17 cellular contexts compared by ENCODE assay signal in genomic region chr11:1352696-1353382, GRCh38. TPM values are rescaled to one million over a fixed set of nuclear protein-coding genes. Genes with fewer than 3 reads are reported as not detected.
A peak's percentile ranks its signal among the peaks of the same experiment; 100 is the strongest.
DNase-seq lines count a peak whose midpoint lies in the region; ATAC-seq and TF ChIP-seq lines count a peak whose summit lies in the region.
"Had no signal": no experiment of that assay in that cellular context is flagged by ENCODE, and none has a peak within 500 bp of the region (broad histone marks: within the 10 kb centered on the region; RNA-seq: fewer than 3 reads in every experiment).

No MANE protein-coding gene starts in this region.

- no peak for TF ChIP-seq CTCF in nephron progenitor cell (IDR thresholded peaks at IDR 0.05)
- TF ChIP-seq CTCF in type B pancreatic cell (conservative IDR thresholded peaks at IDR 0.05): no peak

- CTCF ChIA-PET in activated CD4-positive, alpha-beta T cell treated with anti-CD3 and anti-CD28 coated beads, Interleukin-2, amount 10 ng/mL, durations not matched to agents 7 days and 5 days (lab: Charles Lee): no interaction called here

- H3K4me1 Mint-ChIP-seq in activated CD4-positive, alpha-beta T cell treated with anti-CD3 and anti-CD28 coated beads, Interleukin-2, amount 10 ng/mL, durations not matched to agents 7 days and 5 days: no peaks in the 10 kb centered on the region
- H3K4me1 Mint-ChIP-seq in nephron progenitor cell (peaks cover 38% of the 10 kb centered on the region), type B pancreatic cell (ENCODE audit: unreplicated experiment) (peaks cover 15% of the 10 kb centered on the region)
- no peaks in the 10 kb centered on the region for H3K4me1 Mint-ChIP-seq in activated T-helper 2 cell treated with anti-CD3 and anti-CD28 coated beads, Interferon-gamma antibody, Interleukin-2, Interleukin-4, amounts not matched to agents 10 μg/mL and 5 μg/mL and 100 μg/mL, durations not matched to agents 14 hours and 24 hours and 36 hours (ENCODE audit: low read depth)

- POLR2A ChIA-PET in activated CD4-positive, alpha-beta T cell treated with anti-CD3 and anti-CD28 coated beads, Interleukin-2, amount 10 ng/mL, durations not matched to agents 7 days and 5 days (lab: Charles Lee): no interaction called here

- no peak overlapping the region for H3K4me3 Mint-ChIP-seq in activated CD4-positive, alpha-beta T cell treated with anti-CD3 and anti-CD28 coated beads, Interleukin-2, amount 10 ng/mL, durations not matched to agents 7 days and 5 days
- H3K4me3 Mint-ChIP-seq in nephron progenitor cell (no peak overlapping the region), type B pancreatic cell (no peak overlapping the region)
- no peak overlapping the region for H3K4me3 Mint-ChIP-seq in activated T-helper 2 cell treated with anti-CD3 and anti-CD28 coated beads, Interferon-gamma antibody, Interleukin-2, Interleukin-4, amounts not matched to agents 10 μg/mL and 5 μg/mL and 100 μg/mL, durations not matched to agents 14 hours and 24 hours and 36 hours (ENCODE audit: low read depth)
- H3K4me3 Mint-ChIP-seq: CD4-positive, alpha-beta T cell; HFFc6 had no signal

- H3K27me3 Mint-ChIP-seq in activated CD4-positive, alpha-beta T cell treated with anti-CD3 and anti-CD28 coated beads, Interleukin-2, amount 10 ng/mL, durations not matched to agents 7 days and 5 days: peaks cover 5% of the 10 kb centered on the region
- peaks cover 54% of the 10 kb centered on the region for H3K27me3 Mint-ChIP-seq in nephron progenitor cell (ENCODE audit: low read depth, poor library complexity)
- H3K27me3 Mint-ChIP-seq in type B pancreatic cell: peaks cover 28% of the 10 kb centered on the region
- no peaks in the 10 kb centered on the region for H3K27me3 Mint-ChIP-seq in activated T-helper 2 cell treated with anti-CD3 and anti-CD28 coated beads, Interferon-gamma antibody, Interleukin-2, Interleukin-4, amounts not matched to agents 10 μg/mL and 5 μg/mL and 100 μg/mL, durations not matched to agents 14 hours and 24 hours and 36 hours (ENCODE audit: low read depth)

- H3K27ac Mint-ChIP-seq in activated CD4-positive, alpha-beta T cell treated with anti-CD3 and anti-CD28 coated beads, Interleukin-2, amount 10 ng/mL, durations not matched to agents 7 days and 5 days: peak overlapping the region; percentile 54
- H3K27ac Mint-ChIP-seq in nephron progenitor cell: peak overlapping the region; percentile 6
- H3K27ac Mint-ChIP-seq in type B pancreatic cell: peak overlapping the region; percentile 38
- no peak overlapping the region for H3K27ac Mint-ChIP-seq in activated T-helper 2 cell treated with anti-CD3 and anti-CD28 coated beads, Interferon-gamma antibody, Interleukin-2, Interleukin-4, amounts not matched to agents 10 μg/mL and 5 μg/mL and 100 μg/mL, durations not matched to agents 14 hours and 24 hours and 36 hours
- H3K27ac Mint-ChIP-seq: CD4-positive, alpha-beta T cell; HFFc6 had no signal

- ATAC-seq in HG03460 (IDR thresholded peaks at IDR 0.05; ENCODE audit: unreplicated experiment): no peak
- ATAC-seq: PC-3 had no signal

- intact Hi-C loops in activated T-helper 2 cell treated with anti-CD3 and anti-CD28 coated beads, Interferon-gamma antibody, Interleukin-2, Interleukin-4, amounts not matched to agents 10 μg/mL and 5 μg/mL and 100 μg/mL, durations not matched to agents 14 hours and 24 hours and 36 hours (cut with micrococcal nuclease): no loop called here

- no peak for DNase-seq in activated CD4-positive, alpha-beta T cell treated with anti-CD3 and anti-CD28 coated beads, Interleukin-2, amount 10 ng/mL, durations not matched to agents 7 days and 5 days
- DNase-seq in activated CD4-positive, alpha-beta T cell treated with anti-CD3 and anti-CD28 coated beads, Interleukin-2, amount 50 U/mL, for 48 hours: no peak
- DNase-seq in HT1080 (ENCODE audit: low read depth) (peak; percentile 18), nephron progenitor cell (no peak), type B pancreatic cell (ENCODE audit: extremely low spot score, unreplicated experiment) (no peak), 8988T (no peak)
- DNase-seq in activated T-helper 2 cell treated with anti-CD3 and anti-CD28 coated beads, Interferon-gamma antibody, Interleukin-2, Interleukin-4, amounts not matched to agents 10 μg/mL and 5 μg/mL and 100 μg/mL, durations not matched to agents 14 hours and 24 hours and 36 hours (ENCODE audit: low spot score): no peak
- DNase-seq: CD4-positive, alpha-beta T cell; GOT3; HFFc6; KG1; NCI-H1105 treated with DMSO at 0.1 percent for 48 hours; NCI-H187; NCI-H446; PC-3 had no signal

- no peaks in the 10 kb centered on the region for H3K9me3 Mint-ChIP-seq in activated CD4-positive, alpha-beta T cell treated with anti-CD3 and anti-CD28 coated beads, Interleukin-2, amount 10 ng/mL, durations not matched to agents 7 days and 5 days
- H3K9me3 Mint-ChIP-seq in nephron progenitor cell (peaks cover 12% of the 10 kb centered on the region), type B pancreatic cell (no peaks in the 10 kb centered on the region)
- no peaks in the 10 kb centered on the region for H3K9me3 Mint-ChIP-seq in activated T-helper 2 cell treated with anti-CD3 and anti-CD28 coated beads, Interferon-gamma antibody, Interleukin-2, Interleukin-4, amounts not matched to agents 10 μg/mL and 5 μg/mL and 100 μg/mL, durations not matched to agents 14 hours and 24 hours and 36 hours
- H3K9me3 Mint-ChIP-seq: CD4-positive, alpha-beta T cell; HFFc6 had no signal

- H3K36me3 Mint-ChIP-seq in activated CD4-positive, alpha-beta T cell treated with anti-CD3 and anti-CD28 coated beads, Interleukin-2, amount 10 ng/mL, durations not matched to agents 7 days and 5 days (ENCODE audit: low read depth): no peaks in the 10 kb centered on the region
- H3K36me3 Mint-ChIP-seq in nephron progenitor cell (ENCODE audit: low read depth): no peaks in the 10 kb centered on the region
- no peaks in the 10 kb centered on the region for H3K36me3 Mint-ChIP-seq in type B pancreatic cell
- no peaks in the 10 kb centered on the region for H3K36me3 Mint-ChIP-seq in activated T-helper 2 cell treated with anti-CD3 and anti-CD28 coated beads, Interferon-gamma antibody, Interleukin-2, Interleukin-4, amounts not matched to agents 10 μg/mL and 5 μg/mL and 100 μg/mL, durations not matched to agents 14 hours and 24 hours and 36 hours (ENCODE audit: low read depth)

RNA-seq across cellular contexts. Expression of gene BRSK2, which starts 36.9 kb away (rescaled TPM):
- total RNA-seq in activated CD4-positive, alpha-beta T cell treated with anti-CD3 and anti-CD28 coated beads, Interleukin-2, amount 10 ng/mL, durations not matched to agents 7 days and 5 days: not detected
- 0.58 and 0.84 TPM in 2 replicates for total RNA-seq in HT1080 (2014; rRNA removed; shearing (Covaris generic))
- polyA plus RNA-seq in HT1080 (2015; cell fraction: cytosol; rRNA removed): 0.13 and 0.51 TPM in 2 replicates
- 0.58 and 1.9 TPM in 2 replicates for polyA plus RNA-seq in HT1080 (2015; cell fraction: nucleus; rRNA removed)
- 8.6 and 13.8 TPM in 2 replicates for total RNA-seq in type B pancreatic cell (ENCODE audit: low replicate concordance)
- total RNA-seq in activated T-helper 2 cell treated with anti-CD3 and anti-CD28 coated beads, Interferon-gamma antibody, Interleukin-2, Interleukin-4, amounts not matched to agents 10 μg/mL and 5 μg/mL and 100 μg/mL, durations not matched to agents 14 hours and 24 hours and 36 hours: 1.5 and 1.6 TPM in 2 replicates
- total RNA-seq: M059J had no signal

RNA-seq across cellular contexts. Expression of gene TOLLIP, which starts 43.4 kb away (rescaled TPM):
- 10 to 100 TPM; 35.3 to 35.6 TPM for total RNA-seq in activated CD4-positive, alpha-beta T cell treated with anti-CD3 and anti-CD28 coated beads, Interleukin-2, amount 10 ng/mL, durations not matched to agents 7 days and 5 days
- 19.2 and 22.7 TPM in 2 replicates for total RNA-seq in HT1080 (2014; rRNA removed; shearing (Covaris generic))
- polyA plus RNA-seq in HT1080 (2015; cell fraction: cytosol; rRNA removed): 32.8 and 33.0 TPM in 2 replicates
- polyA plus RNA-seq in HT1080 (2015; cell fraction: nucleus; rRNA removed): 20.5 and 25.8 TPM in 2 replicates
- total RNA-seq in type B pancreatic cell (ENCODE audit: low replicate concordance): 49.2 and 65.1 TPM in 2 replicates
- 33.6 and 35.0 TPM in 2 replicates for total RNA-seq in activated T-helper 2 cell treated with anti-CD3 and anti-CD28 coated beads, Interferon-gamma antibody, Interleukin-2, Interleukin-4, amounts not matched to agents 10 μg/mL and 5 μg/mL and 100 μg/mL, durations not matched to agents 14 hours and 24 hours and 36 hours
